Comparison of ENCODE assay signal across 8 cellular contexts in genomic region chr1:35883681-35884155, GRCh38. TPM values are rescaled to one million over a fixed set of nuclear protein-coding genes. Genes with fewer than 3 reads are reported as not detected.
DNase-seq lines count a peak whose midpoint lies in the region; ATAC-seq and TF ChIP-seq lines count a peak whose summit lies in the region.

No MANE protein-coding gene starts in this region.

- peak overlapping the region; percentile 83 to 97 (median 97) for H3K4me3 Mint-ChIP-seq in brain

- no peak for ATAC-seq in GM21423 (IDR thresholded peaks at IDR 0.05; ENCODE audit: unreplicated experiment)

- H3K36me3 Mint-ChIP-seq in brain = peaks cover 5% of the 10 kb centered on the region

- TF ChIP-seq CTCF in brain (conservative IDR thresholded peaks at IDR 0.05) = no peak

- peak overlapping the region; percentile 68 to 97 (median 96) for H3K27ac Mint-ChIP-seq in brain

- peaks cover 49% of the 10 kb centered on the region for H3K4me1 Mint-ChIP-seq in brain

- DNase-seq in NCI-H1436 (lab: John Stamatoyannopoulos, UW) (peak; percentile 65), NCI-H1436 treated with DMSO at 0.1 percent for 48 hours (lab: John Stamatoyannopoulos, UW) (no peak), T-helper 2 cell (peak; percentile 17 to 53 (median 26)), iPS-NIHi11 (ENCODE audit: low spot score) (peak; percentile 89)
- peak; percentile 34 for DNase-seq in Jurkat, Clone E6-1 (ENCODE audit: low read depth, low spot score)
- peak; percentile 53 for DNase-seq in stimulated activated CD4-positive, alpha-beta T cell treated with anti-CD3 and anti-CD28 coated beads, Interleukin-12 subunit alpha, Interleukin-12 subunit beta, amount 100 ng/mL, for 4 hours

- peak overlapping the region; percentile 100 for H3K4me3 ChIP-seq in Jurkat, Clone E6-1 (ENCODE audit: low read length)

- H3K27me3 Mint-ChIP-seq in brain = peaks cover 6% of the 10 kb centered on the region

- no peaks in the 10 kb centered on the region for H3K9me3 Mint-ChIP-seq in brain

RNA-seq across cellular contexts. Expression of gene AGO1, which starts 0.7 kb away (rescaled TPM):
- 14.8 TPM for polyA plus RNA-seq in Jurkat, Clone E6-1 (2012; ENCODE audit: insufficient read depth, insufficient read length)
- 13.7 TPM for polyA plus RNA-seq in brain (ENCODE audit: insufficient read depth, low read depth, low replicate concordance)

RNA-seq across cellular contexts. Expression of gene AGO3, which starts 47.2 kb away (rescaled TPM):
- 13.1 TPM for polyA plus RNA-seq in Jurkat, Clone E6-1 (2012; ENCODE audit: insufficient read depth, insufficient read length)
- polyA plus RNA-seq in brain (ENCODE audit: insufficient read depth, low read depth, low replicate concordance) = 4.8 TPM
